ENCODE assay signal across 1 cellular context in genomic region chr19:7533925-7534480, GRCh38.
TF ChIP-seq lines count a peak whose summit lies in the region.

No MANE protein-coding gene starts in this region.

TF ChIP-seq in GM23338, 12 proteins besides CTCF, POLR2A, EP300 and RAD21 (continued from another document):
- TF ChIP-seq, protein P1, sequence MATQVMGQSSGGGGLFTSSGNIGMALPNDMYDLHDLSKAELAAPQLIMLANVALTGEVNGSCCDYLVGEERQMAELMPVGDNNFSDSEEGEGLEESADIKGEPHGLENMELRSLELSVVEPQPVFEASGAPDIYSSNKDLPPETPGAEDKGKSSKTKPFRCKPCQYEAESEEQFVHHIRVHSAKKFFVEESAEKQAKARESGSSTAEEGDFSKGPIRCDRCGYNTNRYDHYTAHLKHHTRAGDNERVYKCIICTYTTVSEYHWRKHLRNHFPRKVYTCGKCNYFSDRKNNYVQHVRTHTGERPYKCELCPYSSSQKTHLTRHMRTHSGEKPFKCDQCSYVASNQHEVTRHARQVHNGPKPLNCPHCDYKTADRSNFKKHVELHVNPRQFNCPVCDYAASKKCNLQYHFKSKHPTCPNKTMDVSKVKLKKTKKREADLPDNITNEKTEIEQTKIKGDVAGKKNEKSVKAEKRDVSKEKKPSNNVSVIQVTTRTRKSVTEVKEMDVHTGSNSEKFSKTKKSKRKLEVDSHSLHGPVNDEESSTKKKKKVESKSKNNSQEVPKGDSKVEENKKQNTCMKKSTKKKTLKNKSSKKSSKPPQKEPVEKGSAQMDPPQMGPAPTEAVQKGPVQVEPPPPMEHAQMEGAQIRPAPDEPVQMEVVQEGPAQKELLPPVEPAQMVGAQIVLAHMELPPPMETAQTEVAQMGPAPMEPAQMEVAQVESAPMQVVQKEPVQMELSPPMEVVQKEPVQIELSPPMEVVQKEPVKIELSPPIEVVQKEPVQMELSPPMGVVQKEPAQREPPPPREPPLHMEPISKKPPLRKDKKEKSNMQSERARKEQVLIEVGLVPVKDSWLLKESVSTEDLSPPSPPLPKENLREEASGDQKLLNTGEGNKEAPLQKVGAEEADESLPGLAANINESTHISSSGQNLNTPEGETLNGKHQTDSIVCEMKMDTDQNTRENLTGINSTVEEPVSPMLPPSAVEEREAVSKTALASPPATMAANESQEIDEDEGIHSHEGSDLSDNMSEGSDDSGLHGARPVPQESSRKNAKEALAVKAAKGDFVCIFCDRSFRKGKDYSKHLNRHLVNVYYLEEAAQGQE (IDR thresholded peaks at IDR 0.05; ENCODE audit: unreplicated experiment) = no peak
- no peak for TF ChIP-seq EZH2 (IDR thresholded peaks at IDR 0.05; ENCODE audit: low read depth, unreplicated experiment)
